In genomic region chr7:143884978-143885559, GRCh38 we compare ENCODE assay signal across 10 cellular contexts. TPM values are rescaled to one million over a fixed set of nuclear protein-coding genes. Genes with fewer than 3 reads are reported as not detected.
DNase-seq lines count a peak whose midpoint lies in the region; ATAC-seq and TF ChIP-seq lines count a peak whose summit lies in the region.
"Had no signal": no experiment of that assay in that cellular context is flagged by ENCODE, and none has a peak within 500 bp of the region (broad histone marks: within the 10 kb centered on the region; RNA-seq: fewer than 3 reads in every experiment).

No MANE protein-coding gene starts in this region.

- no peak for TF ChIP-seq POLR2A in right lobe of liver (IDR thresholded peaks at IDR 0.05)

- H3K36me3 ChIP-seq in right lobe of liver (peaks cover 0 to 2% (median 0%) of the 10 kb centered on the region in 4 donors), stomach smooth muscle (ENCODE audit: control insufficient read depth in 2 of 2, insufficient read depth in 2 of 2, low read length in 2 of 2) (no peaks in the 10 kb centered on the region)

- peaks cover 0 to 12% (median 0%) of the 10 kb centered on the region in 4 donors for H3K4me1 ChIP-seq in right lobe of liver
- peaks cover 20% of the 10 kb centered on the region for H3K4me1 ChIP-seq in stomach smooth muscle (ENCODE audit: control insufficient read depth, insufficient read depth, low read length)

- TF ChIP-seq CTCF in dorsolateral prefrontal cortex (IDR thresholded peaks at IDR 0.05 in 54 of 56, conservative IDR thresholded peaks at IDR 0.05 in 2 of 56; ENCODE audit: low read depth in 1 of 56, partially characterized antibody in 56 of 56): peak in 19 of 56 donors; percentile 2 to 56 (median 25)
- TF ChIP-seq CTCF in right lobe of liver (IDR thresholded peaks at IDR 0.05): no peak

- H3K27me3 ChIP-seq in dorsolateral prefrontal cortex (no peaks in the 10 kb centered on the region), right lobe of liver (no peaks in the 10 kb centered on the region), stomach smooth muscle (ENCODE audit: control insufficient read depth in 1 of 2, insufficient read depth in 2 of 2, low read length in 2 of 2) (no peaks in the 10 kb centered on the region)

- peak overlapping the region in 1 of 2 donors; percentile 56 for H3K9ac ChIP-seq in stomach smooth muscle (ENCODE audit: low read length in 2 of 2)

- intact Hi-C loops in dorsolateral prefrontal cortex (cut with DNase I): loop anchor here in 1 of 2 donors (1.0 kb wide), 1 partner anchor 16 kb away; no protein-coding TSS in a partner anchor
- intact Hi-C loops in right lobe of liver (cut with DNase I): no loop called here

- ATAC-seq in HG02759 (IDR thresholded peaks at IDR 0.05; ENCODE audit: unreplicated experiment) (peak; percentile 93), right lobe of liver (peak in 1 of 4 donors; percentile 10)

- peak; percentile 69 for DNase-seq in activated CD8-positive, alpha-beta memory T cell treated with anti-CD3 and anti-CD28 coated beads for 24 hours
- DNase-seq in activated CD8-positive, alpha-beta memory T cell treated with anti-CD3 and anti-CD28 coated beads, Interleukin-2, amount 50 U/mL, for 48 hours: no peak
- DNase-seq in NCI-H524 treated with DMSO at 0.1 percent for 48 hours (lab: John Stamatoyannopoulos, UW): peak; percentile 13
- peak; percentile 76 to 93 (median 88) for DNase-seq in dorsolateral prefrontal cortex
- DNase-seq in right lobe of liver: peak; percentile 34 to 52 (median 45)
- no peak for DNase-seq in amniotic stem cell (lab: John Stamatoyannopoulos, UW)

- H3K27ac ChIP-seq in dorsolateral prefrontal cortex: peak overlapping the region; percentile 19 to 95 (median 82)
- no peak overlapping the region for H3K27ac ChIP-seq in right lobe of liver
- H3K27ac ChIP-seq in stomach smooth muscle (ENCODE audit: low read length): peak overlapping the region; percentile 18

- peak overlapping the region; percentile 57 to 89 (median 78) for H3K4me3 ChIP-seq in dorsolateral prefrontal cortex
- H3K4me3 ChIP-seq in right lobe of liver: peak overlapping the region in 2 of 3 donors; percentile 2 to 17
- H3K4me3 ChIP-seq in stomach smooth muscle (ENCODE audit: low read length in 2 of 2): peak overlapping the region; percentile 60 to 74

- WGBS in right lobe of liver (ENCODE audit: insufficient coverage, low coverage, low lambda C conversion rate, missing lambda C conversion rate): 41% methylated on average over 22 of the region's 38 CpGs

- no peaks in the 10 kb centered on the region for H3K9me3 ChIP-seq in right lobe of liver
- H3K9me3 ChIP-seq in stomach smooth muscle (ENCODE audit: control insufficient read depth in 2 of 2, low read length in 2 of 2): no peaks in the 10 kb centered on the region

RNA-seq across cellular contexts. Expression of gene TCAF1, which starts 16.9 kb away (rescaled TPM):
- 100 to 1,000 TPM in 89 of 120 experiments, 10 to 100 TPM in 31; 58.6 to 158 (median 116) TPM for total RNA-seq in dorsolateral prefrontal cortex
- total RNA-seq in right lobe of liver: 10 to 100 TPM; 31.6 to 52.9 (median 45.8) TPM

RNA-seq across cellular contexts. Expression of gene OR2F2, which starts 50.0 kb away (rescaled TPM):
- total RNA-seq in dorsolateral prefrontal cortex: not detected
- total RNA-seq in right lobe of liver: not detected
- total RNA-seq: CD8-positive, alpha-beta memory T cell; dermis microvascular lymphatic vessel endothelial cell had no signal

Comparison
In these comparisons a context has a peak if more than half of its experiments do, and no peak if none do; other contexts are left out.
1. DNase-seq: peak in activated CD8-positive, alpha-beta memory T cell treated with anti-CD3 and anti-CD28 coated beads for 24 hours (single experiment), NCI-H524 treated with DMSO at 0.1 percent for 48 hours (single experiment), dorsolateral prefrontal cortex (10 of 10) and right lobe of liver (3 of 3); none in activated CD8-positive, alpha-beta memory T cell treated with anti-CD3 and anti-CD28 coated beads, Interleukin-2, amount 50 U/mL, for 48 hours (single experiment) and amniotic stem cell (single experiment).
2. H3K27ac ChIP-seq: peak in dorsolateral prefrontal cortex (59 of 59) and stomach smooth muscle (single experiment); none in right lobe of liver (0 of 3).
3. H3K4me3 ChIP-seq: peak in every context shown above with its lines; median percentile 78 in dorsolateral prefrontal cortex; 67 in stomach smooth muscle; 10 in right lobe of liver.